Comparison of ENCODE assay signal across 9 cellular contexts in genomic region chr17:40556884-40557414, GRCh38. TPM values are rescaled to one million over a fixed set of nuclear protein-coding genes. Genes with fewer than 3 reads are reported as not detected.
DNase-seq lines count a peak whose midpoint lies in the region; ATAC-seq, FAIRE-seq and TF ChIP-seq lines count a peak whose summit lies in the region.
"Had no signal": no experiment of that assay in that cellular context is flagged by ENCODE, and none has a peak within 500 bp of the region (broad histone marks: within the 10 kb centered on the region; RNA-seq: fewer than 3 reads in every experiment).

No MANE protein-coding gene starts in this region.

- H3K4me1 ChIP-seq in Peyer's patch (peaks cover 4 to 42% (median 31%) of the 10 kb centered on the region in 4 donors), endothelial cell of umbilical vein (ENCODE audit: control insufficient read depth, extremely low read depth, insufficient read depth, low read length) (peaks cover 21% of the 10 kb centered on the region), ovary (ENCODE audit: insufficient read depth) (peaks cover 54% of the 10 kb centered on the region)

- dilution Hi-C loops in endothelial cell of umbilical vein (cut with MboI; ENCODE audit: extremely low pct_ligation_motif_present, low sequenced_read_pairs) = no loop called here

- H2AFZ ChIP-seq in endothelial cell of umbilical vein (ENCODE audit: low read depth, low read length) = no peak overlapping the region

- intact Hi-C loops in endothelial cell of umbilical vein (cut with micrococcal nuclease) (no loop called here), ovary (cut with DNase I) (loop anchor here (5.0 to 10.0 kb wide), 5 partner anchors 85 to 252 kb away; partner anchors contain the start of genes IGFBP4 (in 1 of the 4) and RARA (in 1 of the 4))

- H3K27me3 ChIP-seq in Peyer's patch (no peaks in the 10 kb centered on the region), endothelial cell of umbilical vein (ENCODE audit: control insufficient read depth in 2 of 2, insufficient read depth in 2 of 2, low read length in 2 of 2) (peaks cover 4 to 11% of the 10 kb centered on the region in 2 experiments), ovary (no peaks in the 10 kb centered on the region)

- no peaks in the 10 kb centered on the region for H3K36me3 ChIP-seq in Peyer's patch
- H3K36me3 ChIP-seq in endothelial cell of umbilical vein (ENCODE audit: control insufficient read depth in 2 of 2, extremely low read depth in 1 of 2, insufficient read depth in 2 of 2, low read length in 2 of 2) = no peaks in the 10 kb centered on the region
- H3K36me3 ChIP-seq in ovary = no peaks in the 10 kb centered on the region

- H4K20me1 ChIP-seq in endothelial cell of umbilical vein (replicated peaks; ENCODE audit: control insufficient read depth, extremely low read depth, insufficient read depth, low read length) = no peaks in the 10 kb centered on the region

- ATAC-seq in GM21447 (IDR thresholded peaks at IDR 0.05; ENCODE audit: unreplicated experiment) (no peak), HG03565 (IDR thresholded peaks at IDR 0.05; ENCODE audit: unreplicated experiment) (no peak)

- no peak for TF ChIP-seq POLR2A in Peyer's patch (IDR thresholded peaks at IDR 0.05)
- TF ChIP-seq POLR2A in endothelial cell of umbilical vein (IDR thresholded peaks at IDR 0.05; ENCODE audit: low read depth, low read length) = peak; percentile 57
- TF ChIP-seq POLR2A in ovary (IDR thresholded peaks at IDR 0.05) = no peak

- H3K9me3 ChIP-seq in Peyer's patch (no peaks in the 10 kb centered on the region), endothelial cell of umbilical vein (replicated peaks; ENCODE audit: control insufficient read depth, insufficient read depth, low read length) (no peaks in the 10 kb centered on the region), ovary (no peaks in the 10 kb centered on the region)

- H3K27ac ChIP-seq in Peyer's patch = peak overlapping the region; percentile 41 to 89 (median 60)
- no peak overlapping the region for H3K27ac ChIP-seq in endothelial cell of umbilical vein (ENCODE audit: insufficient read depth, low read depth, low read length)
- peak overlapping the region in 1 of 2 donors; percentile 63 for H3K27ac ChIP-seq in ovary
- H3K27ac ChIP-seq: SK-N-MC had no signal

- peak; percentile 30 for DNase-seq in D341Med (ENCODE audit: low spot score)
- peak in 2 of 3 donors; percentile 46 to 48 for DNase-seq in Peyer's patch
- DNase-seq in endothelial cell of umbilical vein (ENCODE audit: low read depth, low spot score) = peak; percentile 81
- peak in 4 of 5 donors; percentile 40 to 61 (median 48) for DNase-seq in ovary
- DNase-seq in SKM-1 treated with dmso at 0.1 percent for 144 hours (lab: John Stamatoyannopoulos, UW; ENCODE audit: unreplicated experiment) = no peak
- no peak for DNase-seq in DMS114 treated with DMSO at 0.1 percent for 48 hours (lab: John Stamatoyannopoulos, UW; ENCODE audit: unreplicated experiment)

- H3K9ac ChIP-seq in endothelial cell of umbilical vein (replicated peaks; ENCODE audit: extremely low read depth, insufficient read depth, low read length) = no peak overlapping the region

- no TSS peak for BruUV-seq in endothelial cell of umbilical vein (replicated peaks; lab: Mats Ljungman, UMichigan)

- CTCF ChIA-PET in endothelial cell of umbilical vein (lab: Charles Lee) = interaction anchor here (0.8 to 12.3 kb wide), 9 partner anchors 8 to 198 kb away, joined by 3 to 304 read pairs (median 4); no protein-coding TSS in a partner anchor

- no peak overlapping the region for H3K4me3 ChIP-seq in Peyer's patch
- H3K4me3 ChIP-seq in endothelial cell of umbilical vein (replicated peaks in 1 of 3; ENCODE audit: insufficient read depth in 1 of 3, low read depth in 1 of 3, low read length in 3 of 3) = no peak overlapping the region
- H3K4me3 ChIP-seq in ovary = no peak overlapping the region
- H3K4me3 ChIP-seq: SK-N-MC had no signal

- H3K4me2 ChIP-seq in endothelial cell of umbilical vein (ENCODE audit: insufficient read depth, low read length) = no peak overlapping the region

- no peaks in the 10 kb centered on the region for H3K9me1 ChIP-seq in endothelial cell of umbilical vein (replicated peaks; ENCODE audit: control insufficient read depth, extremely low read depth, insufficient read depth, low read length)

- TF ChIP-seq EP300 in ovary (IDR thresholded peaks at IDR 0.05) = no peak

- FAIRE-seq in endothelial cell of umbilical vein (lab: Jason Lieb, UNC) = peak; percentile 40

- no peaks in the 10 kb centered on the region for H3K79me2 ChIP-seq in endothelial cell of umbilical vein (ENCODE audit: control insufficient read depth, insufficient read depth, low read length)

- WGBS in ovary, 3 donors = 38 to 51% (median 41%) methylated on average over 16 of the region's 16 CpGs

- TF ChIP-seq CTCF in Peyer's patch (IDR thresholded peaks at IDR 0.05) = no peak
- TF ChIP-seq CTCF in endothelial cell of umbilical vein (IDR thresholded peaks at IDR 0.05; ENCODE audit: extremely low read depth in 1 of 2, insufficient read depth in 1 of 2, low read depth in 1 of 2, low read length in 2 of 2) = no peak
- TF ChIP-seq CTCF in ovary (IDR thresholded peaks at IDR 0.05) = no peak

- POLR2A ChIA-PET in endothelial cell of umbilical vein (lab: Charles Lee) = interaction anchor here (0.5 kb wide), 1 partner anchor 268 kb away, joined by 3 read pairs; no protein-coding TSS in a partner anchor

TF ChIP-seq in endothelial cell of umbilical vein, 7 proteins besides CTCF, POLR2A, EP300 and RAD21:
- TF ChIP-seq GATA2 (IDR thresholded peaks at IDR 0.05; ENCODE audit: insufficient read depth, insufficient read length, low read depth, low read length) (peak; percentile 89), JUN (IDR thresholded peaks at IDR 0.05; ENCODE audit: borderline replicate concordance, insufficient read depth, insufficient read length, low read depth) (no peak), POLR2AphosphoS5 (IDR thresholded peaks at IDR 0.05; ENCODE audit: insufficient read depth, low read depth, low read length) (peak; percentile 46), MAX (IDR thresholded peaks at IDR 0.05; ENCODE audit: insufficient read depth, insufficient read length) (no peak)

RNA-seq across cellular contexts. Expression of gene CCR7, which starts 8.3 kb away (rescaled TPM):
- total RNA-seq in Peyer's patch (10 to 100 TPM in 1 of 4 donors, 1 to 10 TPM in 1, not detected in 2; 3.1 to 22.3 TPM), endothelial cell of umbilical vein (0.30 TPM in 1 of 2 replicates, not detected in the other), ovary (1 to 10 TPM in 2 of 7 donors, under 1 TPM in 3, not detected in 2; 0.23 to 2.5 (median 0.37) TPM)
- polyA plus RNA-seq in endothelial cell of umbilical vein (0.18 and 0.25 TPM in 2 replicates), ovary (under 1 TPM; 0.18 to 0.60 TPM)
- polyA plus RNA-seq in endothelial cell of umbilical vein (2011; cell fraction: cytosol; rRNA removed) = 0.04 TPM in 1 of 2 replicates, not detected in the other
- polyA plus RNA-seq in endothelial cell of umbilical vein (2011; cell fraction: nucleus; rRNA removed) = 0.14 TPM in 1 of 2 replicates, not detected in the other
- not detected in 2 replicates for polyA plus RNA-seq in endothelial cell of umbilical vein (2012)
- polyA minus RNA-seq in endothelial cell of umbilical vein = 0.62 TPM in 1 of 2 replicates, not detected in the other
- polyA minus RNA-seq in endothelial cell of umbilical vein (2011; cell fraction: cytosol; rRNA and poly(A)+ RNA removed) = not detected
- polyA minus RNA-seq in endothelial cell of umbilical vein (2011; cell fraction: nucleus; rRNA and poly(A)+ RNA removed) = not detected in 2 replicates

RNA-seq across cellular contexts. Expression of gene TNS4, which starts 55.5 kb away (rescaled TPM):
- 1 to 10 TPM in 3 of 4 donors, under 1 TPM in 1; 0.54 to 2.5 (median 1.7) TPM for total RNA-seq in Peyer's patch
- total RNA-seq in endothelial cell of umbilical vein = not detected in 2 replicates
- not detected in 2 replicates for polyA plus RNA-seq in endothelial cell of umbilical vein
- not detected in 2 replicates for polyA plus RNA-seq in endothelial cell of umbilical vein (2011; cell fraction: cytosol; rRNA removed)
- polyA plus RNA-seq in endothelial cell of umbilical vein (2011; cell fraction: nucleus; rRNA removed) = not detected in 2 replicates
- polyA plus RNA-seq in endothelial cell of umbilical vein (2012) = not detected in 2 replicates
- polyA minus RNA-seq in endothelial cell of umbilical vein = not detected in 2 replicates
- 10.8 TPM for polyA minus RNA-seq in endothelial cell of umbilical vein (2011; cell fraction: cytosol; rRNA and poly(A)+ RNA removed)
- not detected in 2 replicates for polyA minus RNA-seq in endothelial cell of umbilical vein (2011; cell fraction: nucleus; rRNA and poly(A)+ RNA removed)
- 1 to 10 TPM in 1 of 7 donors, under 1 TPM in 2, not detected in 4; 0.13 to 6.2 (median 0.95) TPM for total RNA-seq in ovary
- polyA plus RNA-seq in ovary = under 1 TPM in 1 of 2 donors, not detected in 1; 0.13 TPM

Comparison
In these comparisons a context has a peak if more than half of its experiments do, and no peak if none do; other contexts are left out.
1. DNase-seq: peak in D341Med (single experiment), Peyer's patch (2 of 3), endothelial cell of umbilical vein (single experiment) and ovary (4 of 5); none in SKM-1 treated with dmso at 0.1 percent for 144 hours (single experiment) and DMS114 treated with DMSO at 0.1 percent for 48 hours (single experiment).